ENCODE assay signal across 9 cellular contexts in genomic region chr9:122091682-122092592, GRCh38. TPM values are rescaled to one million over a fixed set of nuclear protein-coding genes. Genes with fewer than 3 reads are reported as not detected.
DNase-seq lines count a peak whose midpoint lies in the region; ATAC-seq and TF ChIP-seq lines count a peak whose summit lies in the region.
"Had no signal": no experiment of that assay in that cellular context is flagged by ENCODE, and none has a peak within 500 bp of the region (broad histone marks: within the 10 kb centered on the region; RNA-seq: fewer than 3 reads in every experiment).

No MANE protein-coding gene starts in this region.

- BruUV-seq in PC-9 (replicated peaks; lab: Mats Ljungman, UMichigan), result no TSS peak

- TF ChIP-seq CTCF in GM12864 (IDR thresholded peaks at IDR 0.05; ENCODE audit: low read depth, low read length, missing control alignments) (no peak), PC-9 (conservative IDR thresholded peaks at IDR 0.05) (no peak)

- CTCF ChIA-PET in PC-9 (lab: Charles Lee), result interaction anchor here (0.5 kb wide), 1 partner anchor 173 kb away, joined by 8 read pairs; the partner anchor contains the start of genes MRRF and RBM18

- H3K9me2 ChIP-seq in PC-9 (ENCODE audit: insufficient read depth), result no peaks in the 10 kb centered on the region

- H3K4me3 ChIP-seq in GM12864 (ENCODE audit: low read depth, low read length) (peak overlapping the region; percentile 88), PC-9 (peak overlapping the region; percentile 86), esophagus (ENCODE audit: low read depth in 1 of 2, low read length in 2 of 2) (peak overlapping the region; percentile 72 to 95), rectal smooth muscle tissue (ENCODE audit: low read length) (peak overlapping the region; percentile 84)

- peaks cover 19% of the 10 kb centered on the region for H3K79me2 ChIP-seq in PC-9 (ENCODE audit: low read depth)

- peak overlapping the region; percentile 85 for H2AFZ ChIP-seq in PC-9

- peak overlapping the region; percentile 69 for H3K9ac ChIP-seq in rectal smooth muscle tissue (ENCODE audit: low read length)

- DNase-seq in GM12864 (ENCODE audit: low read depth), result no peak
- DNase-seq in PC-9, result no peak
- no peak for DNase-seq in cerebellar cortex (ENCODE audit: low spot score)
- no peak for DNase-seq in activated CD4-positive, alpha-beta T cell treated with anti-CD3 and anti-CD28 coated beads for 48 hours
- DNase-seq in NCI-H187 (lab: John Stamatoyannopoulos, UW), result no peak
- DNase-seq: NCI-H2029 treated with DMSO at 0.1 percent for 48 hours had no signal

- 41 to 44% methylated on average over 11 of the region's 11 CpGs for WGBS in esophagus, 2 donors

- H3K27ac ChIP-seq in PC-9 (no peak overlapping the region), esophagus (ENCODE audit: low read depth in 2 of 2, low read length in 1 of 2) (peak overlapping the region in 1 of 2 donors; percentile 72), rectal smooth muscle tissue (ENCODE audit: low read depth, low read length) (peak overlapping the region; percentile 84)

- H3K36me3 ChIP-seq in PC-9 (ENCODE audit: low read depth), result no peaks in the 10 kb centered on the region
- H3K36me3 ChIP-seq in esophagus (ENCODE audit: control insufficient read depth in 2 of 2, insufficient read depth in 2 of 2, low read length in 1 of 2), result no peaks in the 10 kb centered on the region
- H3K36me3 ChIP-seq in rectal smooth muscle tissue (ENCODE audit: control insufficient read depth, insufficient read depth, low read length), result no peaks in the 10 kb centered on the region

- intact Hi-C loops in PC-9 (cut with micrococcal nuclease; ENCODE audit: unreplicated experiment), result loop anchor here (10.0 kb wide), 1 partner anchor 397 kb away; no protein-coding TSS in a partner anchor

- H3K4me1 ChIP-seq in PC-9 (replicated peaks; ENCODE audit: insufficient read depth) (peaks cover 8% of the 10 kb centered on the region), esophagus (ENCODE audit: control insufficient read depth in 2 of 2, insufficient read depth in 2 of 2, low read length in 1 of 2) (peaks cover 3 to 9% of the 10 kb centered on the region in 2 donors), rectal smooth muscle tissue (ENCODE audit: control insufficient read depth, insufficient read depth, low read length) (peaks cover 34% of the 10 kb centered on the region)

- 0 out of 2 replicates have a peak, but pooled peaks cover 7% of the 10 kb centered on the region for H3F3A ChIP-seq in PC-9 (ENCODE audit: insufficient read depth, low read depth)

- no peak for ATAC-seq in HG02970 (IDR thresholded peaks at IDR 0.05; ENCODE audit: low FRiP score, unreplicated experiment)

- H3K9me3 ChIP-seq in PC-9 (ENCODE audit: insufficient read depth, low read depth), result no peaks in the 10 kb centered on the region
- no peaks in the 10 kb centered on the region for H3K9me3 ChIP-seq in esophagus (ENCODE audit: control insufficient read depth in 2 of 2, insufficient read depth in 1 of 2, low read depth in 1 of 2, low read length in 1 of 2)

- POLR2A ChIA-PET in PC-9 (lab: Charles Lee; ENCODE audit: unreplicated experiment), result no interaction called here

- peaks cover 7% of the 10 kb centered on the region; the same call in 1 of the 2 replicates for H4K20me1 ChIP-seq in PC-9 (ENCODE audit: insufficient read depth)

- H3K27me3 ChIP-seq in PC-9 (ENCODE audit: insufficient read depth, low read depth), result peaks cover 12% of the 10 kb centered on the region; the same call in 1 of the 2 replicates
- H3K27me3 ChIP-seq in esophagus (ENCODE audit: control insufficient read depth in 1 of 2, insufficient read depth in 2 of 2, low read length in 2 of 2), result no peaks in the 10 kb centered on the region
- H3K27me3 ChIP-seq in rectal smooth muscle tissue (ENCODE audit: control insufficient read depth, insufficient read depth, low read length), result no peaks in the 10 kb centered on the region

- peak overlapping the region; percentile 96 for H3K4me2 ChIP-seq in PC-9

RNA-seq across cellular contexts. Expression of gene TTLL11, which starts 1.2 kb away (rescaled TPM):
- 2.0 and 2.3 TPM in 2 replicates for total RNA-seq in PC-9 (2021)
- 1 to 10 TPM; 2.3 to 4.5 TPM for polyA plus RNA-seq in esophagus
